ENCODE assay signal across 28 cellular contexts in genomic region chr16:89272631-89273030, GRCh38.
"Had no signal": no experiment of that assay in that cellular context is flagged by ENCODE, and none has a peak within 500 bp of the region (broad histone marks: within the 10 kb centered on the region; RNA-seq: fewer than 3 reads in every experiment).

No MANE protein-coding gene starts in this region.

- H3K27ac Mint-ChIP-seq: mesothelial cell of epicardium, nephron had no signal

- H3K4me3 Mint-ChIP-seq: mesothelial cell of epicardium; naive B cell; nephron; neural crest cell; stimulated activated naive B cell treated with anti-CD40 and anti-IgM and Interleukin-4, amounts not matched to agents 10 μg/mL and 1 μg/mL and 100 μg/mL, for 72 hours; stimulated activated naive CD8-positive, alpha-beta T cell treated with anti-CD3 and anti-CD28 coated beads, Interleukin-15, amount 100 ng/mL, for 72 hours had no signal

- H3K27ac ChIP-seq: hepatocyte, left ventricle myocardium inferior, pancreas, prostate gland, skin epidermis, testis, thyroid gland, transverse colon, upper lobe of left lung, vagina had no signal

- DNase-seq: islet precursor cell; left ventricle myocardium inferior; mesendoderm; naive B cell; nucleus accumbens; retina; stimulated activated CD4-positive, alpha-beta T cell treated with anti-CD3 and anti-CD28 coated beads, Interleukin-12 subunit alpha, Interleukin-12 subunit beta, amount 100 ng/mL, for 4 hours; stimulated activated CD4-positive, alpha-beta T cell treated with anti-CD3 and anti-CD28 coated beads, Interleukin-15, amount 100 ng/mL, for 24 hours; stimulated activated CD4-positive, alpha-beta T cell treated with anti-CD3 and anti-CD28 coated beads, Interleukin-2, amount 100 ng/mL, for 24 hours; stimulated activated CD4-positive, alpha-beta T cell treated with anti-CD3 and anti-CD28 coated beads, Interleukin-4, amount 100 ng/mL, for 1 hour; stimulated activated naive B cell treated with anti-CD40 and anti-IgM and Interleukin-4, amounts not matched to agents 10 μg/mL and 1 μg/mL and 100 μg/mL, for 72 hours; stimulated activated naive CD8-positive, alpha-beta T cell treated with anti-CD3 and anti-CD28 coated beads, Interleukin-15, amount 100 ng/mL, for 72 hours; substantia nigra; testis; thyroid gland; transverse colon; upper lobe of left lung had no signal

- H3K4me2 ChIP-seq: hepatocyte had no signal

- H3K4me1 Mint-ChIP-seq: mesothelial cell of epicardium, nephron had no signal

- H3K9me3 ChIP-seq: left ventricle myocardium inferior, pancreas, prostate gland, testis, thyroid gland, transverse colon, upper lobe of left lung, vagina had no signal

- H3K4me3 ChIP-seq: hepatocyte, left ventricle myocardium inferior, lung, pancreas, prostate gland, skin epidermis, testis, thyroid gland, transverse colon, upper lobe of left lung, vagina had no signal

- H3K4me1 ChIP-seq: pancreas, prostate gland, thyroid gland, upper lobe of left lung, vagina had no signal

- H3K9me3 Mint-ChIP-seq: mesothelial cell of epicardium; naive B cell; nephron; neural crest cell; stimulated activated naive B cell treated with anti-CD40 and anti-IgM and Interleukin-4, amounts not matched to agents 10 μg/mL and 1 μg/mL and 100 μg/mL, for 72 hours; stimulated activated naive CD8-positive, alpha-beta T cell treated with anti-CD3 and anti-CD28 coated beads, Interleukin-15, amount 100 ng/mL, for 72 hours had no signal

- ATAC-seq: pancreas; right cardiac atrium; sciatic nerve; stimulated activated naive B cell treated with anti-CD40 and anti-IgM and Interleukin-4, amounts not matched to agents 10 μg/mL and 1 μg/mL and 100 μg/mL, for 72 hours; stimulated activated naive CD8-positive, alpha-beta T cell treated with anti-CD3 and anti-CD28 coated beads, Interleukin-15, amount 100 ng/mL, for 72 hours had no signal

- H3K27me3 ChIP-seq: hepatocyte, pancreas, testis, thyroid gland, transverse colon, upper lobe of left lung, vagina had no signal

- H3K27me3 Mint-ChIP-seq: naive B cell; stimulated activated naive B cell treated with anti-CD40 and anti-IgM and Interleukin-4, amounts not matched to agents 10 μg/mL and 1 μg/mL and 100 μg/mL, for 72 hours; stimulated activated naive CD8-positive, alpha-beta T cell treated with anti-CD3 and anti-CD28 coated beads, Interleukin-15, amount 100 ng/mL, for 72 hours had no signal

- FAIRE-seq: pancreas had no signal
